Comparison of ENCODE assay signal across 26 cellular contexts in the genomic region with DNA sequence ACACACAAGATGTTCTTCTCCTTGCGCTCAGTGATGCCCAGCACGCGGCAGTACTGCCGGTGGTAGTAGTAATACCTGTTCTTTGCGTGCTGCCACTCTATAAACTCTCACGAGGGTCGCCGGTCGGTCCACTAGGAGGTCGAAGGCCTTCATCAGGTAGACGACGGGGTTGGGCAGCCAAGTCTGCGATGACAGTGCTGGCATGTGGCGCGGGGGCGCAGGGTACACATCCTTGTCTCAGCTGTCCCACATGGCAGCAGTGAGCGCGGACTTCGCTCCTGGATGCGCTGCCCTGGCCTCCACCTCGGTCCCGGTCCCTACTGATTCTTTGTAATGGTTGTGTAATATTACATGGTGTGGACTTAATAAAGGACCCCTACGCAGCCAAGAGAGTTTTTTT. TPM values are rescaled to one million over a fixed set of nuclear protein-coding genes. Genes with fewer than 3 reads are reported as not detected.
"Had no signal": no experiment of that assay in that cellular context is flagged by ENCODE, and none has a peak within 500 bp of the region (broad histone marks: within the 10 kb centered on the region; RNA-seq: fewer than 3 reads in every experiment).

No MANE protein-coding gene starts in this region.

- H3K9me3 Mint-ChIP-seq: dendritic cell treated with granulocyte-macrophage colony-stimulating factor and Interleukin-4, amounts not matched to agents 40 ng/mL and 50 ng/mL, for 4 days; immature natural killer cell; memory B cell; natural killer cell; neural crest cell; stimulated activated memory B cell treated with anti-CD40 and anti-IgM and Interleukin-4, amounts not matched to agents 10 μg/mL and 1 μg/mL and 100 μg/mL, for 72 hours; stimulated activated naive CD8-positive, alpha-beta T cell treated with anti-CD3 and anti-CD28 coated beads, Interleukin-15, Interleukin-2, amounts not matched to agents 100 ng/mL and 50 ng/mL, for 24 hours had no signal

- H3K4me3 Mint-ChIP-seq: dendritic cell treated with granulocyte-macrophage colony-stimulating factor and Interleukin-4, amounts not matched to agents 40 ng/mL and 50 ng/mL, for 4 days; immature natural killer cell; memory B cell; natural killer cell; neural crest cell; stimulated activated memory B cell treated with anti-CD40 and anti-IgM and Interleukin-4, amounts not matched to agents 10 μg/mL and 1 μg/mL and 100 μg/mL, for 72 hours; stimulated activated naive CD8-positive, alpha-beta T cell treated with anti-CD3 and anti-CD28 coated beads, Interleukin-15, Interleukin-2, amounts not matched to agents 100 ng/mL and 50 ng/mL, for 24 hours had no signal

- H3K4me1 ChIP-seq: foreskin keratinocyte had no signal

- H3K27me3 ChIP-seq: gastroesophageal sphincter, ovary, vagina had no signal

- H3K4me3 ChIP-seq: esophagus muscularis mucosa, gastroesophageal sphincter, lung, ovary, psoas muscle, skin epidermis, spleen, thoracic aorta, vagina had no signal

- DNase-seq: central memory CD4-positive, alpha-beta T cell; effector memory CD4-positive, alpha-beta T cell; foreskin keratinocyte; hypothalamus; immature natural killer cell; islet precursor cell; kidney glomerular epithelial cell; midbrain; natural killer cell; nucleus accumbens; ovary; psoas muscle; spleen; stimulated activated CD4-positive, alpha-beta T cell treated with anti-CD3 and anti-CD28 coated beads, Interleukin-4, amount 100 ng/mL, for 4 hours had no signal

- ATAC-seq: foreskin keratinocyte; gastroesophageal sphincter; natural killer cell; right cardiac atrium; stimulated activated memory B cell treated with anti-CD40 and anti-IgM and Interleukin-4, amounts not matched to agents 10 μg/mL and 1 μg/mL and 100 μg/mL, for 72 hours had no signal

- H3K36me3 Mint-ChIP-seq: immature natural killer cell, memory B cell, natural killer cell had no signal

- H3K36me3 ChIP-seq: esophagus muscularis mucosa, gastroesophageal sphincter, ovary, spleen, thoracic aorta, vagina had no signal

- H3K27ac Mint-ChIP-seq: dendritic cell treated with granulocyte-macrophage colony-stimulating factor and Interleukin-4, amounts not matched to agents 40 ng/mL and 50 ng/mL, for 4 days; immature natural killer cell; memory B cell; natural killer cell; stimulated activated memory B cell treated with anti-CD40 and anti-IgM and Interleukin-4, amounts not matched to agents 10 μg/mL and 1 μg/mL and 100 μg/mL, for 72 hours; stimulated activated naive CD8-positive, alpha-beta T cell treated with anti-CD3 and anti-CD28 coated beads, Interleukin-15, Interleukin-2, amounts not matched to agents 100 ng/mL and 50 ng/mL, for 24 hours had no signal

- H3K27ac ChIP-seq: esophagus muscularis mucosa, foreskin keratinocyte, gastroesophageal sphincter, ovary, psoas muscle, spleen, thoracic aorta had no signal

- H3K9me3 ChIP-seq: esophagus muscularis mucosa, gastroesophageal sphincter, ovary, psoas muscle, spleen, thoracic aorta, vagina had no signal

RNA-seq across cellular contexts. Expression of a gene that starts 50.1 kb away (rescaled TPM):
- total RNA-seq: natural killer cell had no signal
- polyA plus RNA-seq: immature natural killer cell had no signal
